Comparison of ENCODE assay signal across 10 cellular contexts in the genomic region with DNA sequence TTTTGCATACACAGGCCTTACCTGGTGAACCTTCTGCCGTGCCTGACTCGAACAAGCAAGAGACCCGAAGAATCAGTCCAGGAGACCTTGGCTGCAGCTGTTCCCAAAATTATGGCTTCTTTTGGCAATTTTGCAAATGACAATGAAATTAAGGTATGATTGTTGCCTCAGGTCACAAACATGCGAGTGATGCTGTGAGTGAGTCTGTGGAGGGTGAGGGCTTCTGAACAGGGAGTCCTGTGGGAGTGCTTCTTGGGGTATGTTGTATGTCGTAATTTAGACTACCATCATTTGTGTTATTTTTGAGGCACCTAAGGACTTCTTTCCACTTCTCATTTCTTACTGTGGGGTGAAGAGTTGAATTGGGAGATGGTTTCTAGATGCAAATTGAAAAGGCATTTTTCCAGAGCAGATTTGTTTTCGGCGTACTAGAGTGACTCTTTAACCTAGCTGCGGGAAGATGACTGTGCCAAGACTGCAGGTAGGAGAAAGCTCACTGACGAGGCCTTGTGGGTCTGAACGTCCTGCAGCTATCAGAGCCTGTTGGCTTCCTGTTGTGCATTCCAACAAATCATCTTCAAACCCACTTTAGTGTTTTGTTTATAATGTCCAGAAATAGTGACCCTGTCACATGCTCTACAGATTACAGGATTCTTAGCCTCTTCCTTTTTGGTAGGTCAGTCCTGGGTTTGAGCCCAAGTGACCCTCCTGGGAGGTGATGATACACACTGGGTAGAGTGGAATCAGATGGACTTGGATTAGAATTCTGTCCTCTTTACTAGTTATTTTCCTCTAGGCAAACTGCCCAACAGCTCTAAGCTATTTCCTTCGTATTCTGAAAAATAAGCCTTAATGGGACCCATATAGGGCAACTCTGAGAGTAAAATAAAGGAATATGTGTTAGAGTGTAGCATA. TPM values are rescaled to one million over a fixed set of nuclear protein-coding genes. Genes with fewer than 3 reads are reported as not detected.
DNase-seq lines count a peak whose midpoint lies in the region; ATAC-seq and TF ChIP-seq lines count a peak whose summit lies in the region.
"Had no signal": no experiment of that assay in that cellular context is flagged by ENCODE, and none has a peak within 500 bp of the region (broad histone marks: within the 10 kb centered on the region; RNA-seq: fewer than 3 reads in every experiment).

No MANE protein-coding gene starts in this region.

- H3K79me2 ChIP-seq in smooth muscle cell (ENCODE audit: low read depth) = peaks cover 4% of the 10 kb centered on the region

- WGBS in smooth muscle cell (ENCODE audit: low lambda C conversion rate) = 85% methylated on average over 11 of the region's 11 CpGs

- no peaks in the 10 kb centered on the region for H3K4me1 ChIP-seq in breast epithelium
- H3K4me1 ChIP-seq in smooth muscle cell (ENCODE audit: low read depth) = peaks cover 11% of the 10 kb centered on the region

- DNase-seq in G401 (ENCODE audit: low spot score) = peak; percentile 10
- DNase-seq in breast epithelium (ENCODE audit: low spot score in 2 of 2) = no peak
- DNase-seq in hepatic stellate cell (ENCODE audit: low spot score) = peak; percentile 27
- no peak for DNase-seq in smooth muscle cell (lab: John Stamatoyannopoulos, UW; ENCODE audit: unreplicated experiment)
- no peak for DNase-seq in activated CD4-positive, alpha-beta T cell treated with anti-CD3 and anti-CD28 coated beads, Interleukin-2, amount 10 ng/mL, durations not matched to agents 24 days and 14 days
- DNase-seq in SIG-M5 (lab: John Stamatoyannopoulos, UW) = no peak

- H2AFZ ChIP-seq in smooth muscle cell (ENCODE audit: low read depth) = no peak overlapping the region

- H3K36me3 ChIP-seq in breast epithelium (no peaks in the 10 kb centered on the region), smooth muscle cell (ENCODE audit: low read depth) (no peaks in the 10 kb centered on the region)

- H3K36me3 Mint-ChIP-seq in activated CD4-positive, alpha-beta T cell treated with anti-CD3 and anti-CD28 coated beads, Interleukin-2, amount 10 ng/mL, durations not matched to agents 24 days and 14 days (ENCODE audit: low read depth) = peaks cover 43% of the 10 kb centered on the region

- H4K20me1 ChIP-seq in smooth muscle cell (ENCODE audit: low read depth) = peaks cover 35% of the 10 kb centered on the region

- no peaks in the 10 kb centered on the region for H3K27me3 ChIP-seq in breast epithelium
- no peaks in the 10 kb centered on the region for H3K27me3 ChIP-seq in smooth muscle cell (ENCODE audit: low read depth)

- no peak overlapping the region for H3K9ac ChIP-seq in smooth muscle cell (ENCODE audit: low read depth)

- no peaks in the 10 kb centered on the region for H3K9me3 Mint-ChIP-seq in activated CD4-positive, alpha-beta T cell treated with anti-CD3 and anti-CD28 coated beads, Interleukin-2, amount 10 ng/mL, durations not matched to agents 24 days and 14 days
- H3K9me3 Mint-ChIP-seq: CD8-positive, alpha-beta memory T cell had no signal

- peaks cover 9% of the 10 kb centered on the region for H3F3A ChIP-seq in smooth muscle cell (ENCODE audit: low read depth)

- H3K4me2 ChIP-seq in smooth muscle cell = peak overlapping the region; percentile 49

- H3K4me3 ChIP-seq in breast epithelium = no peak overlapping the region
- no peak overlapping the region for H3K4me3 ChIP-seq in smooth muscle cell
- H3K4me3 ChIP-seq: lung had no signal

- H3K9me3 ChIP-seq in breast epithelium = no peaks in the 10 kb centered on the region
- no peaks in the 10 kb centered on the region for H3K9me3 ChIP-seq in smooth muscle cell (replicated peaks; ENCODE audit: low read depth)

- H3K4me1 Mint-ChIP-seq in activated CD4-positive, alpha-beta T cell treated with anti-CD3 and anti-CD28 coated beads, Interleukin-2, amount 10 ng/mL, durations not matched to agents 24 days and 14 days = peaks cover 13% of the 10 kb centered on the region

- in situ Hi-C loops in G401 (cut with HindIII; ENCODE audit: low sequenced_read_pairs) = no loop called here

- intact Hi-C loops in breast epithelium (cut with DNase I; ENCODE audit: low total_unique reads) = no loop called here
- intact Hi-C loops in activated CD4-positive, alpha-beta T cell treated with anti-CD3 and anti-CD28 coated beads, Interleukin-2, amount 10 ng/mL, durations not matched to agents 24 days and 14 days (cut with micrococcal nuclease) = loop anchor here (2.0 to 10.0 kb wide), 3 partner anchors 95 to 373 kb away; partner anchors contain the start of gene RGS12

- TF ChIP-seq CTCF in breast epithelium (IDR thresholded peaks at IDR 0.05) (no peak), smooth muscle cell (IDR thresholded peaks at IDR 0.05; ENCODE audit: borderline replicate concordance, insufficient read depth, poor library complexity, severe bottlenecking) (no peak)

- ATAC-seq in GM21737 (IDR thresholded peaks at IDR 0.05; ENCODE audit: unreplicated experiment) (no peak), HG03159 (IDR thresholded peaks at IDR 0.05; ENCODE audit: unreplicated experiment) (no peak)

- H3K27ac ChIP-seq in breast epithelium (peak overlapping the region; percentile 52 to 81), smooth muscle cell (ENCODE audit: low read depth) (peak overlapping the region; percentile 74)

- H3K4me3 Mint-ChIP-seq in activated CD4-positive, alpha-beta T cell treated with anti-CD3 and anti-CD28 coated beads, Interleukin-2, amount 10 ng/mL, durations not matched to agents 24 days and 14 days = no peak overlapping the region
- H3K4me3 Mint-ChIP-seq: CD8-positive, alpha-beta memory T cell had no signal

- H3K27me3 Mint-ChIP-seq in activated CD4-positive, alpha-beta T cell treated with anti-CD3 and anti-CD28 coated beads, Interleukin-2, amount 10 ng/mL, durations not matched to agents 24 days and 14 days = no peaks in the 10 kb centered on the region

- TF ChIP-seq POLR2A in breast epithelium (IDR thresholded peaks at IDR 0.05) = no peak

- H3K27ac Mint-ChIP-seq in activated CD4-positive, alpha-beta T cell treated with anti-CD3 and anti-CD28 coated beads, Interleukin-2, amount 10 ng/mL, durations not matched to agents 24 days and 14 days = no peak overlapping the region

RNA-seq across cellular contexts. Expression of gene HTT, which starts 33.0 kb away (rescaled TPM):
- total RNA-seq in G401 (2014; rRNA removed; shearing (Covaris generic)) = 52.6 and 96.4 TPM in 2 replicates
- total RNA-seq in breast epithelium (10 to 100 TPM; 53.8 to 71.1 (median 55.1) TPM), smooth muscle cell (16.4 and 23.6 TPM in 2 replicates)
- polyA plus RNA-seq in smooth muscle cell = 7.1 and 11.4 TPM in 2 replicates
- total RNA-seq in activated CD4-positive, alpha-beta T cell treated with anti-CD3 and anti-CD28 coated beads, Interleukin-2, amount 10 ng/mL, durations not matched to agents 24 days and 14 days = 67.4 and 70.6 TPM in 2 replicates

RNA-seq across cellular contexts. Expression of gene HTT-AS, which starts 33.2 kb away (rescaled TPM):
- total RNA-seq in G401 (2014; rRNA removed; shearing (Covaris generic)) = not detected in 2 replicates
- total RNA-seq in breast epithelium = not detected
- not detected in 2 replicates for total RNA-seq in smooth muscle cell
- not detected in 2 replicates for polyA plus RNA-seq in smooth muscle cell
- total RNA-seq in activated CD4-positive, alpha-beta T cell treated with anti-CD3 and anti-CD28 coated beads, Interleukin-2, amount 10 ng/mL, durations not matched to agents 24 days and 14 days = not detected in 2 replicates
- total RNA-seq: CD8-positive, alpha-beta memory T cell; lung had no signal
- polyA plus RNA-seq: CD8-positive, alpha-beta memory T cell; lung had no signal

Comparison
In these comparisons a context has a peak if more than half of its experiments do, and no peak if none do; other contexts are left out.
1. DNase-seq: peak in G401 (single experiment) and hepatic stellate cell (single experiment); none in breast epithelium (0 of 2), smooth muscle cell (single experiment), activated CD4-positive, alpha-beta T cell treated with anti-CD3 and anti-CD28 coated beads, Interleukin-2, amount 10 ng/mL, durations not matched to agents 24 days and 14 days (single experiment) and SIG-M5 (single experiment).